ENCODE assay signal across 25 cellular contexts in the genomic region with DNA sequence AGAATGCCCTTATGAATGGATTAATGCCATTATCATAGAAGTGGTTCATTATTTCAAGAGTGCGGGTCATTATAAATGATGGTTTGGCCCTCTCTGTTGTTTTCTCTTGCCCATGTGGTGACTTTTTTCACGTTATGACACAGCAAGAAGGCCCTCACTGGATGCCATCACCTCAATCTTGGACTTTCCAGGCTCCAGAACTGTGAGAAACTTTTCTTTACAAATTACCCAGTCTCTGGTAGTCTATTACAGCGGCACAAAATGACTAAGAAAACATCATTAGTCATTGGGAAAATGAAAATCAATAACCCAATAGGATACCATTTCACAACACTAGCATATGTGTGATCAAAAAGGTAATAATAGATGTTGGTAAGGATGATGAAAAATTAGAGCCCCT.
A peak's percentile ranks its signal among the peaks of the same experiment; 100 is the strongest.
DNase-seq lines count a peak whose midpoint lies in the region; ATAC-seq, FAIRE-seq and TF ChIP-seq lines count a peak whose summit lies in the region.
"Had no signal": no experiment of that assay in that cellular context is flagged by ENCODE, and none has a peak within 500 bp of the region (broad histone marks: within the 10 kb centered on the region; RNA-seq: fewer than 3 reads in every experiment).

No MANE protein-coding gene starts in this region.

- no peaks in the 10 kb centered on the region for H4K20me1 ChIP-seq in HepG2 (ENCODE audit: insufficient read depth, low read length)
- H4K20me1 ChIP-seq: BLaER1 had no signal

- no peak for TF ChIP-seq EP300 in HepG2 (IDR thresholded peaks at IDR 0.05; ENCODE audit: low read depth in 2 of 2, low read length in 2 of 2)
- TF ChIP-seq EP300 in HepG2 (CRISPR knock-in tag; IDR thresholded peaks at IDR 0.05; ENCODE audit: borderline replicate concordance) = no peak

- in situ Hi-C loops in HepG2 (cut with HindIII; ENCODE audit: extremely low pct_ligation_motif_present, low pct_unique_long_range_greater_than_20kb) = loop anchor here (5.0 kb wide), 1 partner anchor 293 kb away; no protein-coding TSS in a partner anchor

- no peak for DNase-seq in activated CD4-positive, alpha-beta T cell treated with anti-CD3 and anti-CD28 coated beads for 36 hours
- no peak for DNase-seq in activated CD4-positive, alpha-beta T cell treated with anti-CD3 and anti-CD28 coated beads for 4 hours
- DNase-seq in HepG2 (ENCODE audit: low spot score) (no peak), right lobe of liver (no peak), bronchial epithelial cell (ENCODE audit: low read depth) (peak; percentile 57), osteocyte (ENCODE audit: extremely low spot score, unreplicated experiment) (no peak), EL (no peak)
- DNase-seq in activated naive CD4-positive, alpha-beta T cell treated with anti-CD3 and anti-CD28 coated beads, Interleukin-2, amount 50 U/mL, for 16 hours = no peak
- DNase-seq: Caco-2; CD4-positive, CD25-positive, alpha-beta regulatory T cell; CD8-positive, alpha-beta T cell; DMS153; DND-41; GDM1; GM23248; H9 had no signal

- no peaks in the 10 kb centered on the region for H3K9me3 ChIP-seq in HepG2 (ENCODE audit: low read length)
- H3K9me3 ChIP-seq in right lobe of liver = no peaks in the 10 kb centered on the region

- H3K27ac Mint-ChIP-seq in activated CD4-positive, alpha-beta T cell treated with anti-CD3 and anti-CD28 coated beads for 36 hours = no peak overlapping the region
- H3K27ac Mint-ChIP-seq in osteocyte (ENCODE audit: unreplicated experiment) = peak overlapping the region; percentile 76
- H3K27ac Mint-ChIP-seq: B cell; CD4-positive, CD25-positive, alpha-beta regulatory T cell; CD8-positive, alpha-beta T cell; H9 had no signal

- CTCF ChIA-PET in activated CD4-positive, alpha-beta T cell treated with anti-CD3 and anti-CD28 coated beads for 36 hours (lab: Charles Lee) = no interaction called here
- CTCF ChIA-PET in HepG2 (lab: Yijun Ruan, JAX; ENCODE audit: low intra/inter-chr PET ratio, low total read pairs) = no interaction called here

- H3K4me1 ChIP-seq in HepG2 (ENCODE audit: insufficient read depth, low read length) (peaks cover 64% of the 10 kb centered on the region), right lobe of liver (peaks cover 0 to 16% (median 7%) of the 10 kb centered on the region in 4 donors)

- no peak overlapping the region for H2AFZ ChIP-seq in HepG2 (ENCODE audit: low read length)
- H2AFZ ChIP-seq: GM23248 had no signal

- intact Hi-C loops in activated CD4-positive, alpha-beta T cell treated with anti-CD3 and anti-CD28 coated beads for 36 hours (cut with DNase I, micrococcal nuclease) = no loop called here
- intact Hi-C loops in HepG2 (cut with micrococcal nuclease; ENCODE audit: unreplicated experiment) = loop anchor here (5.0 to 10.0 kb wide), 4 partner anchors 117 to 1010 kb away; partner anchors contain the start of gene LPP
- intact Hi-C loops in right lobe of liver (cut with DNase I) = no loop called here

- TF ChIP-seq POLR2A in HepG2 (IDR thresholded peaks at IDR 0.05; ENCODE audit: insufficient read depth in 1 of 2, low read depth in 2 of 2, low read length in 2 of 2) (no peak), right lobe of liver (IDR thresholded peaks at IDR 0.05) (no peak)

- no peak overlapping the region for H3K4me2 ChIP-seq in HepG2 (ENCODE audit: low read depth, low read length)
- H3K4me2 ChIP-seq: BLaER1 had no signal

- no peaks in the 10 kb centered on the region for H3K79me2 ChIP-seq in HepG2 (ENCODE audit: insufficient read depth, low read length)

- no peak for TF ChIP-seq RAD21 in HepG2 (CRISPR knock-in tag; IDR thresholded peaks at IDR 0.05)

- POLR2A ChIA-PET in activated CD4-positive, alpha-beta T cell treated with anti-CD3 and anti-CD28 coated beads for 36 hours (lab: Charles Lee) = no interaction called here
- POLR2A ChIA-PET in HepG2 (lab: Yijun Ruan, JAX) = no interaction called here

- H3K4me3 ChIP-seq in HepG2 (replicated peaks in 1 of 3; ENCODE audit: insufficient read depth in 1 of 3, low read depth in 2 of 3, low read length in 3 of 3) = no peak overlapping the region
- no peak overlapping the region for H3K4me3 ChIP-seq in right lobe of liver
- H3K4me3 ChIP-seq in bronchial epithelial cell (ENCODE audit: low read depth, low read length) = no peak overlapping the region
- H3K4me3 ChIP-seq: BLaER1, GM12878, GM23248 had no signal

- BruUV-seq in HepG2 (replicated peaks; lab: Mats Ljungman, UMichigan) = no TSS peak

- peak; percentile 42 for ATAC-seq in activated CD4-positive, alpha-beta T cell treated with anti-CD3 and anti-CD28 coated beads for 36 hours
- ATAC-seq in HepG2 = no peak
- no peak for ATAC-seq in right lobe of liver
- ATAC-seq: CD8-positive, alpha-beta T cell; GM12878; HCT116 had no signal

- H3K4me3 Mint-ChIP-seq in activated CD4-positive, alpha-beta T cell treated with anti-CD3 and anti-CD28 coated beads for 36 hours = no peak overlapping the region
- H3K4me3 Mint-ChIP-seq in osteocyte (ENCODE audit: unreplicated experiment) = no peak overlapping the region
- H3K4me3 Mint-ChIP-seq: B cell; CD4-positive, CD25-positive, alpha-beta regulatory T cell; CD8-positive, alpha-beta T cell; H9 had no signal

- FAIRE-seq in HepG2 (lab: Jason Lieb, UNC) (no peak), bronchial epithelial cell (lab: Jason Lieb, UNC) (no peak)
- FAIRE-seq: A204.1, GM12878, GM19239, H1 had no signal

- no peaks in the 10 kb centered on the region for H3K36me3 Mint-ChIP-seq in activated CD4-positive, alpha-beta T cell treated with anti-CD3 and anti-CD28 coated beads for 36 hours (ENCODE audit: low read depth)
- H3K36me3 Mint-ChIP-seq in osteocyte (ENCODE audit: unreplicated experiment) = no peaks in the 10 kb centered on the region
- H3K36me3 Mint-ChIP-seq: CD4-positive, CD25-positive, alpha-beta regulatory T cell; CD8-positive, alpha-beta T cell had no signal

- no peak for TF ChIP-seq CTCF in HepG2 (CRISPR knock-in tag; IDR thresholded peaks at IDR 0.05)
- no peak for TF ChIP-seq CTCF in right lobe of liver (IDR thresholded peaks at IDR 0.05)
- TF ChIP-seq CTCF in bronchial epithelial cell (IDR thresholded peaks at IDR 0.05; ENCODE audit: insufficient read depth, low read length, severe bottlenecking) = no peak
- TF ChIP-seq CTCF in osteocyte (IDR thresholded peaks at IDR 0.05) = no peak

- H3K4me1 Mint-ChIP-seq in activated CD4-positive, alpha-beta T cell treated with anti-CD3 and anti-CD28 coated beads for 36 hours = peaks cover 6% of the 10 kb centered on the region
- peaks cover 35% of the 10 kb centered on the region for H3K4me1 Mint-ChIP-seq in osteocyte (ENCODE audit: unreplicated experiment)

- no peaks in the 10 kb centered on the region for H3K9me3 Mint-ChIP-seq in activated CD4-positive, alpha-beta T cell treated with anti-CD3 and anti-CD28 coated beads for 36 hours (ENCODE audit: low read depth)
- H3K9me3 Mint-ChIP-seq in osteocyte (ENCODE audit: unreplicated experiment) = no peaks in the 10 kb centered on the region
- H3K9me3 Mint-ChIP-seq: CD8-positive, alpha-beta T cell; H9 had no signal

- WGBS in HepG2 (ENCODE audit: low lambda C conversion rate) = 97% methylated on average over 3 of the region's 3 CpGs
- 40% methylated on average over 2 of the region's 3 CpGs for WGBS in right lobe of liver (ENCODE audit: insufficient coverage, low coverage, low lambda C conversion rate, missing lambda C conversion rate)

- no peak overlapping the region for H3K9ac ChIP-seq in HepG2 (ENCODE audit: insufficient read depth, low read depth, low read length)
- H3K9ac ChIP-seq: BLaER1, GM23248 had no signal

- H3K36me3 ChIP-seq in HepG2 (replicated peaks in 1 of 2; ENCODE audit: control insufficient read depth in 1 of 2, insufficient read depth in 2 of 2, low read length in 2 of 2) = no peaks in the 10 kb centered on the region
- no peaks in the 10 kb centered on the region for H3K36me3 ChIP-seq in right lobe of liver
- H3K36me3 ChIP-seq in bronchial epithelial cell (ENCODE audit: control insufficient read depth, insufficient read depth, low read length) = no peaks in the 10 kb centered on the region
- H3K36me3 ChIP-seq: BLaER1 had no signal

- H3K27me3 Mint-ChIP-seq in activated CD4-positive, alpha-beta T cell treated with anti-CD3 and anti-CD28 coated beads for 36 hours = no peaks in the 10 kb centered on the region
- H3K27me3 Mint-ChIP-seq in osteocyte (ENCODE audit: unreplicated experiment) = no peaks in the 10 kb centered on the region

- H3K27ac ChIP-seq in HepG2 (ENCODE audit: extremely low read length, insufficient read depth, low read length) (no peak overlapping the region), right lobe of liver (no peak overlapping the region)
- H3K27ac ChIP-seq: 22Rv1, BLaER1, C4-2B, GM23248 had no signal

- H3K27me3 ChIP-seq in HepG2 (ENCODE audit: control insufficient read depth in 1 of 2, insufficient read depth in 2 of 2, low read length in 2 of 2) (no peaks in the 10 kb centered on the region), right lobe of liver (no peaks in the 10 kb centered on the region), bronchial epithelial cell (ENCODE audit: control insufficient read depth, insufficient read depth, low read length) (no peaks in the 10 kb centered on the region)
- H3K27me3 ChIP-seq: BLaER1 had no signal
